In genomic region chr1:16912791-16913615, GRCh38 we compare ENCODE assay signal across 8 cellular contexts. TPM values are rescaled to one million over a fixed set of nuclear protein-coding genes. Genes with fewer than 3 reads are reported as not detected.
A peak's percentile ranks its signal among the peaks of the same experiment; 100 is the strongest.
DNase-seq lines count a peak whose midpoint lies in the region; ATAC-seq and TF ChIP-seq lines count a peak whose summit lies in the region.
"Not testable (repeated sequence)": the region's sequence is repeated elsewhere in the genome, so short reads cannot be mapped to it uniquely, and the experiment has no call there.

No MANE protein-coding gene starts in this region.

- peak overlapping the region; percentile 69 for H3K27ac Mint-ChIP-seq in activated CD4-positive, alpha-beta T cell treated with anti-CD3 and anti-CD28 coated beads for 36 hours

- H3K4ac ChIP-seq in mesenchymal stem cell (ENCODE audit: low read depth in 1 of 2, low read length in 2 of 2) = peak overlapping the region; percentile 75 to 79

- H3K18ac ChIP-seq in mesenchymal stem cell (ENCODE audit: low read depth in 1 of 2, low read length in 2 of 2) = peak overlapping the region; percentile 69 to 96

- not testable (repeated sequence) for H3K9me3 Mint-ChIP-seq in activated CD4-positive, alpha-beta T cell treated with anti-CD3 and anti-CD28 coated beads for 36 hours (ENCODE audit: low read depth)

- not testable (repeated sequence) for TF ChIP-seq POLR2A in uterus (IDR thresholded peaks at IDR 0.05)

- not testable (repeated sequence) for H3K79me2 ChIP-seq in MM.1S (ENCODE audit: low read length); mammary epithelial cell (ENCODE audit: insufficient read depth, low read length)

- POLR2A ChIA-PET in activated CD4-positive, alpha-beta T cell treated with anti-CD3 and anti-CD28 coated beads for 36 hours (lab: Charles Lee) = interaction anchor here (2.4 kb wide), 1 partner anchor 8 kb away, joined by 21 read pairs; no protein-coding TSS in a partner anchor

- H2BK120ac ChIP-seq in mesenchymal stem cell (ENCODE audit: low read depth, low read length) = not testable (repeated sequence)

- intact Hi-C loops in activated CD4-positive, alpha-beta T cell treated with anti-CD3 and anti-CD28 coated beads for 36 hours (cut with DNase I, micrococcal nuclease) = loop anchor here (1.0 to 5.0 kb wide), 6 partner anchors 8 to 696 kb away; partner anchors contain the start of gene NECAP2 (in 1 of the 2)
- intact Hi-C loops in mammary epithelial cell (cut with micrococcal nuclease) = loop anchor here (5.0 kb wide), 1 partner anchor 906 kb away; no protein-coding TSS in a partner anchor
- intact Hi-C loops in uterus (cut with DNase I; ENCODE audit: low total_unique reads) = not testable (repeated sequence)

- H3K79me1 ChIP-seq in mesenchymal stem cell (replicated peaks; ENCODE audit: low read length, poor library complexity, severe bottlenecking) = not testable (repeated sequence)

- H3K27me3 Mint-ChIP-seq in activated CD4-positive, alpha-beta T cell treated with anti-CD3 and anti-CD28 coated beads for 36 hours = not testable (repeated sequence)

- not testable (repeated sequence) for H3K36me3 Mint-ChIP-seq in activated CD4-positive, alpha-beta T cell treated with anti-CD3 and anti-CD28 coated beads for 36 hours (ENCODE audit: low read depth)

- not testable (repeated sequence) for H4K20me1 ChIP-seq in MM.1S (ENCODE audit: insufficient read depth, low read length); mammary epithelial cell (ENCODE audit: insufficient read depth, low read length)

- peak overlapping the region; percentile 35 for H2AK5ac ChIP-seq in mesenchymal stem cell (ENCODE audit: low read length, severe bottlenecking)

- H3K4me1 Mint-ChIP-seq in activated CD4-positive, alpha-beta T cell treated with anti-CD3 and anti-CD28 coated beads for 36 hours = peaks cover 31% of the 10 kb centered on the region

- not testable (repeated sequence) for TF ChIP-seq CTCF in MM.1S (IDR thresholded peaks at IDR 0.05; ENCODE audit: low read length); mammary epithelial cell (conservative IDR thresholded peaks at IDR 0.05 in 1 of 2, IDR thresholded peaks at IDR 0.05 in 1 of 2; ENCODE audit: extremely low read depth in 1 of 2, insufficient read depth in 1 of 2, low read depth in 1 of 2, low read length in 2 of 2); uterus (IDR thresholded peaks at IDR 0.05)

- not testable (repeated sequence) for BruUV-seq in mammary epithelial cell (replicated peaks; lab: Mats Ljungman, UMichigan)

- H3K9me3 ChIP-seq in MM.1S (replicated peaks; ENCODE audit: insufficient read depth, low read length); mammary epithelial cell (replicated peaks; ENCODE audit: insufficient read depth, low read length); mesenchymal stem cell (ENCODE audit: control insufficient read depth, low read length); uterus: not testable (repeated sequence)

- H3K4me2 ChIP-seq in MM.1S (ENCODE audit: low read depth, low read length) (peak overlapping the region; percentile 99), mammary epithelial cell (ENCODE audit: insufficient read depth, low read depth, low read length) (peak overlapping the region; percentile 97), mesenchymal stem cell (ENCODE audit: low read length, poor library complexity, severe bottlenecking) (peak overlapping the region; percentile 97)

- not testable (repeated sequence) for H2BK5ac ChIP-seq in mesenchymal stem cell (ENCODE audit: low read depth, low read length, poor library complexity, severe bottlenecking)

- H3K4me3 ChIP-seq in MM.1S (ENCODE audit: low read length) (peak overlapping the region; percentile 55), mammary epithelial cell (replicated peaks in 1 of 3; ENCODE audit: insufficient read depth in 1 of 3, low read depth in 2 of 3, low read length in 3 of 3) (peak overlapping the region; percentile 24 to 78 (median 71)), mesenchymal stem cell (ENCODE audit: insufficient read depth in 1 of 2, low read depth in 1 of 2, low read length in 2 of 2) (peak overlapping the region; percentile 48 to 86), rectal smooth muscle tissue (ENCODE audit: low read length) (peak overlapping the region; percentile 81), uterus (peak overlapping the region; percentile 40 to 74)

- peak overlapping the region in 1 of 2 experiments; percentile 95 for H3K14ac ChIP-seq in mesenchymal stem cell (ENCODE audit: low read length in 2 of 2)

- peak overlapping the region; percentile 31; the same call in 1 of the 2 replicates for H3K9ac ChIP-seq in MM.1S (ENCODE audit: low read length)
- H3K9ac ChIP-seq in mammary epithelial cell (ENCODE audit: insufficient read depth, low read length) = not testable (repeated sequence)
- peak overlapping the region; percentile 87 for H3K9ac ChIP-seq in mesenchymal stem cell (ENCODE audit: low read length)
- H3K9ac ChIP-seq in rectal smooth muscle tissue (ENCODE audit: low read length) = peak overlapping the region; percentile 64

- not testable (repeated sequence) for H3F3A ChIP-seq in MM.1S (ENCODE audit: insufficient read depth, low read length)

- ATAC-seq in activated CD4-positive, alpha-beta T cell treated with anti-CD3 and anti-CD28 coated beads for 36 hours = not testable (repeated sequence)

- H2BK12ac ChIP-seq in mesenchymal stem cell (ENCODE audit: low read length in 2 of 2) = not testable (repeated sequence)

- in situ Hi-C loops in mammary epithelial cell (cut with MboI; ENCODE audit: low sequenced_read_pairs in 2 of 2) = not testable (repeated sequence)

- H3K4me1 ChIP-seq in MM.1S (ENCODE audit: low read length); mammary epithelial cell (ENCODE audit: insufficient read depth, low read length); mesenchymal stem cell (ENCODE audit: control insufficient read depth, insufficient read depth, low read depth, low read length); rectal smooth muscle tissue (ENCODE audit: control insufficient read depth, insufficient read depth, low read length): not testable (repeated sequence)
- peaks cover 7 to 12% of the 10 kb centered on the region in 2 donors for H3K4me1 ChIP-seq in uterus

- peak; percentile 17 for DNase-seq in GDM1 (lab: John Stamatoyannopoulos, UW)
- DNase-seq in MM.1S; activated CD4-positive, alpha-beta T cell treated with anti-CD3 and anti-CD28 coated beads for 36 hours; mammary epithelial cell; mesenchymal stem cell; uterus: not testable (repeated sequence)
- DNase-seq in glomerular visceral epithelial cell (ENCODE audit: extremely low spot score) = peak; percentile 31

- not testable (repeated sequence) for H3K36me3 ChIP-seq in MM.1S (replicated peaks; ENCODE audit: insufficient read depth, low read length); mammary epithelial cell (ENCODE audit: insufficient read depth, low read length); mesenchymal stem cell (ENCODE audit: control insufficient read depth in 1 of 2, insufficient read depth in 2 of 2, low read depth in 1 of 2, low read length in 2 of 2); rectal smooth muscle tissue (ENCODE audit: control insufficient read depth, insufficient read depth, low read length); uterus

- not testable (repeated sequence) for H3K23ac ChIP-seq in mesenchymal stem cell (ENCODE audit: low read length in 2 of 2)

- H3K27ac ChIP-seq in MM.1S (ENCODE audit: low read length); mammary epithelial cell (ENCODE audit: insufficient read depth, low read depth, low read length); mesenchymal stem cell (ENCODE audit: low read length, poor library complexity, severe bottlenecking): not testable (repeated sequence)
- H3K27ac ChIP-seq in rectal smooth muscle tissue (ENCODE audit: low read depth, low read length) = peak overlapping the region; percentile 83
- H3K27ac ChIP-seq in uterus = peak overlapping the region; percentile 66 to 77

- H4K8ac ChIP-seq in mesenchymal stem cell (ENCODE audit: low read length) = peak overlapping the region; percentile 89

- H2BK15ac ChIP-seq in mesenchymal stem cell (ENCODE audit: low read depth, poor library complexity, severe bottlenecking) = peak overlapping the region; percentile 44

- peak overlapping the region; percentile 75 for H2AFZ ChIP-seq in MM.1S (ENCODE audit: low read length)
- H2AFZ ChIP-seq in mammary epithelial cell (ENCODE audit: low read depth, low read length) = peak overlapping the region; percentile 89
- H2AFZ ChIP-seq in mesenchymal stem cell (ENCODE audit: low read depth, low read length) = peak overlapping the region; percentile 96

- dilution Hi-C loops in mammary epithelial cell (cut with HindIII; ENCODE audit: low sequenced_read_pairs) = not testable (repeated sequence)

- WGBS in mammary epithelial cell (ENCODE audit: low coverage, missing lambda C conversion rate) = 82% methylated on average over 29 of the region's 29 CpGs
- WGBS in mesenchymal stem cell = 84% methylated on average over 29 of the region's 29 CpGs

- CTCF ChIA-PET in activated CD4-positive, alpha-beta T cell treated with anti-CD3 and anti-CD28 coated beads for 36 hours (lab: Charles Lee); mammary epithelial cell (lab: Charles Lee; ENCODE audit: low non-redundant PET): not testable (repeated sequence)

- peak overlapping the region; percentile 64 for H4K91ac ChIP-seq in mesenchymal stem cell (ENCODE audit: low read length)

- peak overlapping the region; percentile 89 for H3K4me3 Mint-ChIP-seq in activated CD4-positive, alpha-beta T cell treated with anti-CD3 and anti-CD28 coated beads for 36 hours

- H3K27me3 ChIP-seq in MM.1S (replicated peaks; ENCODE audit: insufficient read depth, low read length); mammary epithelial cell (ENCODE audit: insufficient read depth, low read length); mesenchymal stem cell (ENCODE audit: control insufficient read depth in 1 of 2, insufficient read depth in 1 of 2, low read length in 2 of 2); rectal smooth muscle tissue (ENCODE audit: control insufficient read depth, insufficient read depth, low read length); uterus: not testable (repeated sequence)

- not testable (repeated sequence) for H3K9me2 ChIP-seq in MM.1S (replicated peaks; ENCODE audit: insufficient read depth, low read length)

RNA-seq across cellular contexts. Expression of gene CROCC, which starts 8.7 kb away (rescaled TPM):
- 10 to 100 TPM; 18.4 to 25.7 TPM for total RNA-seq in activated CD4-positive, alpha-beta T cell treated with anti-CD3 and anti-CD28 coated beads for 36 hours
- total RNA-seq in mammary epithelial cell (10 to 100 TPM in 1 of 2 donors, 1 to 10 TPM in 1; 7.2 to 16.4 TPM), uterus (10 to 100 TPM; 10.2 to 73.5 (median 32.9) TPM)
- 4.6 TPM for polyA plus RNA-seq in mammary epithelial cell
- polyA minus RNA-seq in mammary epithelial cell = 0.83 TPM
- 7.4 TPM for polyA plus RNA-seq in mesenchymal stem cell (2013, experiment 1 of 2)
- polyA plus RNA-seq in mesenchymal stem cell (2013, experiment 2 of 2) = 6.9 TPM

RNA-seq across cellular contexts. Expression of gene RNU1-2, which starts 17.2 kb away (rescaled TPM):
- 1,000 to 10,000 TPM; 1,573 to 2,291 TPM for total RNA-seq in activated CD4-positive, alpha-beta T cell treated with anti-CD3 and anti-CD28 coated beads for 36 hours
- 1,000 to 10,000 TPM in 1 of 2 donors, under 1 TPM in 1; under 0.01 to 1,042 TPM for total RNA-seq in mammary epithelial cell
- not detected for polyA plus RNA-seq in mammary epithelial cell
- polyA minus RNA-seq in mammary epithelial cell = under 0.01 TPM
- not detected for polyA plus RNA-seq in mesenchymal stem cell (2013, experiment 1 of 2)
- not detected for polyA plus RNA-seq in mesenchymal stem cell (2013, experiment 2 of 2)
- 1,000 to 10,000 TPM in 1 of 4 donors, under 1 TPM in 3; under 0.01 to 2,125 (median under 0.01) TPM for total RNA-seq in uterus
